8 cellular contexts compared by ENCODE assay signal in the genomic region with DNA sequence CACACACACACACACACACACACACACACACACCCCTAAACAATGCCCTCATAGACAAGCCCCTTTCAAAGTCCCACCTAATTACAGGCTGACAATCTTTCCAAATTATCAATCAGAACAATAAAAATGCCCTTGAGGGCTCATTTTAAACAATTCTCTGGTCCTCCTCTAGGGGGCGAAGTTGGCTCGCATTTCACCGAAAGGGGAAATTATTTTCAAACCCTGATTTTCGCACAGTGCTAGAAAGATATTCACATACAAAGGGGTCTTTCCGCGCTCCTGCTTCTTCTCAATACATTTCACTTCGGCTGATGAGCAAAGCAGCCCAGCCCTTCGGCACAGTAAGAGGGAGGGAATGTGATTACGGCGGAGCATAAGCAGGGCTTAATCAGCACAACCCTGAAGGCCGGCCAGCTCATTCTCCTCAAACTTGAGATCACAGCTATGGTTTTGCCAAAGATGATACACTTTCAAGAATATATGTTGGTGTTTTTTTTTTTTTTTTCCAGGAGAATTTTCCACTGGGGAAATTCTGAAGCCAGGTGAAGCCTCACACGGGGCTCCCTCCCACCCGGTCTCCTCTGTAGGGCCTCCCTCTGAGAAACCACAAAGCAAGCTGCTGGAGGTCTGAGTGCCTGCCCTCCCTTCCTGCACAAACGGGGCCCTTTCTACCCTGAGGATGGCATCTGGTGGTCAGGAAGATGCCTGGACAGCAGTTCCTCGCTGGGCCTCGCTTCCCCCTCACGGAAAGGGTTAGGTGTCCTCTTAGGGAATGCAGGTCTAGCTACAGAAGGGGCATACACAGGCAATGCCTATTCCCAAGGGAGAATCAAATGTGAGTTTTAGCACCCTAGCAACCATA.
DNase-seq lines count a peak whose midpoint lies in the region; ATAC-seq and TF ChIP-seq lines count a peak whose summit lies in the region.

No MANE protein-coding gene starts in this region.

- no peaks in the 10 kb centered on the region for H3K36me3 ChIP-seq in iPS-15b (ENCODE audit: control insufficient read depth, insufficient read depth, low read length)

- H3K4me1 ChIP-seq in iPS-15b (ENCODE audit: control insufficient read depth, insufficient read depth, low read length) = peaks cover 5% of the 10 kb centered on the region

- H3K4me3 ChIP-seq in astrocyte of the cerebellum (ENCODE audit: low read depth, low read length) (peak overlapping the region; percentile 24), iPS-15b (ENCODE audit: low read depth, low read length) (peak overlapping the region; percentile 27), retinal pigment epithelial cell (ENCODE audit: low read length) (no peak overlapping the region)

- no peaks in the 10 kb centered on the region for H3K27me3 ChIP-seq in iPS-15b (ENCODE audit: control insufficient read depth, insufficient read depth, low read length)

- DNase-seq in activated effector memory CD4-positive, alpha-beta T cell treated with anti-CD3 and anti-CD28 coated beads, Interleukin-2, amount 50 U/mL, for 16 hours = peak; percentile 70
- DNase-seq in activated effector memory CD4-positive, alpha-beta T cell treated with Interleukin-2 at 50 U/mL for 16 hours = no peak
- peak; percentile 66 for DNase-seq in HT-29 (ENCODE audit: low spot score)
- DNase-seq in RPMI8226 = peak; percentile 49
- peak; percentile 70 for DNase-seq in astrocyte of the cerebellum (ENCODE audit: low read depth)
- peak; percentile 73 for DNase-seq in retinal pigment epithelial cell (ENCODE audit: low read depth)

- H3K9ac ChIP-seq in iPS-15b (ENCODE audit: low read depth, low read length) = peak overlapping the region; percentile 73

- TF ChIP-seq CTCF in astrocyte of the cerebellum (IDR thresholded peaks at IDR 0.05; ENCODE audit: low read depth, low read length, missing control alignments) (peak; percentile 70), retinal pigment epithelial cell (conservative IDR thresholded peaks at IDR 0.05; ENCODE audit: low read depth, low read length) (peak; percentile 69)

- in situ Hi-C loops in astrocyte of the cerebellum (cut with HindIII; ENCODE audit: low sequenced_read_pairs) = loop anchor here (25.0 kb wide), 1 partner anchor 229 kb away; no protein-coding TSS in a partner anchor

- ATAC-seq in GM21528 (IDR thresholded peaks at IDR 0.05; ENCODE audit: low FRiP score, unreplicated experiment) = no peak

- H3K9me3 ChIP-seq in iPS-15b (ENCODE audit: control insufficient read depth, insufficient read depth, low read length) = no peaks in the 10 kb centered on the region
